In the genomic region with DNA sequence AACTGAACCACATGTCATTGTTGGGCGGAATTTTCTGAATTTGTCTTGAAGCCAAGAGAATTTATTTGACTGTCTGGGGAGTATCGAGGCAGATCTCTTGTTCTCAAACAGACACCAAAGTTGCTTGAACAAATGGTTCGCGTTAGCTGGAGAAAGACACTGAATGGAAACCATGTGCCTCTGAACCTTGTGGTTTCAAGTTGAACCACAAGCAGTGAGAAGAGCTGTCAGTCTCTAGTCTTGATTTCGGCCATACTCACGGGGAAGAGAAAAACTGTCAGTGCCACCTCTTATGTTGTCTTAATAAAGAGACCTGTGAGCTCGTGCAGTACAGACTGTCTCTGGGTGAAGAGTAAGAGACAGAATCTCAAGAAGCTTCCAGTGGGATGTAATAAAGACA, we compare ENCODE assay signal across 22 cellular contexts.
"Had no signal": no experiment of that assay in that cellular context is flagged by ENCODE, and none has a peak within 500 bp of the region (broad histone marks: within the 10 kb centered on the region; RNA-seq: fewer than 3 reads in every experiment).

No MANE protein-coding gene starts in this region.

- H3K4me1 ChIP-seq: colonic mucosa had no signal

- H3K36me3 ChIP-seq: brain microvascular endothelial cell, colonic mucosa had no signal

- H3K4me3 ChIP-seq: colonic mucosa had no signal

- H3K27me3 ChIP-seq: brain microvascular endothelial cell, colonic mucosa had no signal

- H3K27ac ChIP-seq: brain microvascular endothelial cell, colonic mucosa had no signal

- DNase-seq: activated CD4-positive, alpha-beta T cell treated with anti-CD3 and anti-CD28 coated beads, Interleukin-2, amount 10 ng/mL, durations not matched to agents 24 days and 14 days; activated CD4-positive, alpha-beta T cell treated with anti-CD3 and anti-CD28 coated beads, Interleukin-2, amount 50 U/mL, for 48 hours; activated CD4-positive, CD25-positive, alpha-beta regulatory T cell treated with anti-CD3 and anti-CD28 coated beads, Interleukin-2, amount 50 U/mL, for 72 hours; activated CD8-positive, alpha-beta memory T cell treated with anti-CD3 and anti-CD28 coated beads, Interleukin-2, amount 10 ng/mL, durations not matched to agents 7 days and 5 days; activated effector memory CD4-positive, alpha-beta T cell treated with Interleukin-2 at 50 U/mL for 16 hours; activated naive CD4-positive, alpha-beta T cell; activated T-cell treated with anti-CD3 and anti-CD28 coated beads, Interleukin-2, amount 50 U/mL, for 24 hours; amygdala; brain microvascular endothelial cell; cerebellar nuclear complex; colonic mucosa; MV-4-11; NCI-H1092 treated with DMSO at 0.1 percent for 48 hours; NCI-H1417 treated with DMSO at 0.1 percent for 48 hours; NCI-H1694; NCI-H2029; NCI-H510A treated with DMSO at 0.1 percent for 48 hours; NCI-H69; PC-3; SHP77 treated with DMSO at 0.1 percent for 48 hours; T-helper 9 cell had no signal

- ATAC-seq: activated CD8-positive, alpha-beta memory T cell treated with anti-CD3 and anti-CD28 coated beads, Interleukin-2, amount 10 ng/mL, durations not matched to agents 7 days and 5 days; PC-3; WTC11 had no signal

- H3K9me3 ChIP-seq: colonic mucosa had no signal
